11 cellular contexts compared by ENCODE assay signal in the genomic region with DNA sequence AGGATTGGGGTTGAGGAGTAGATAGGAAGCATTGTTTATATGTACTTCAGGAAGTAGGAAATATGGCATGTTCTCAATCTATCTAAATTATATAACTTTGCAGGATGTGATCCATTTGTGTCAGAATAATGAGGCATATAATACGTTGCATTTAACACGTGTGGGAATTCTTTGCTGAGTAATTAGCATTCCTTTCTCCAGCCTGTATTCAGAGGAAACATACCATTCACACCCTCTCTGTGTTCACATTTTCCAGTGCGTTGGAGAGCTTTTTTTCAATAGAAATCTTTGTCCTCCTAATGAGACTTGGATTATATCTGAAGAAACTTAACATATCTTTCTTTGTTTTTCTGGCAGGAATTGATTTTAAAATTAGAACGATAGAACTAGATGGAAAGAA. TPM values are rescaled to one million over a fixed set of nuclear protein-coding genes. Genes with fewer than 3 reads are reported as not detected.
DNase-seq lines count a peak whose midpoint lies in the region; ATAC-seq, FAIRE-seq and TF ChIP-seq lines count a peak whose summit lies in the region.
"Had no signal": no experiment of that assay in that cellular context is flagged by ENCODE, and none has a peak within 500 bp of the region (broad histone marks: within the 10 kb centered on the region; RNA-seq: fewer than 3 reads in every experiment).

No MANE protein-coding gene starts in this region.

- no peaks in the 10 kb centered on the region for H3K27me3 Mint-ChIP-seq in naive B cell

- TF ChIP-seq POLR2A in GM12892 (IDR thresholded peaks at IDR 0.05; ENCODE audit: low read depth, low read length): no peak

- ATAC-seq in Right ventricle myocardium inferior (no peak), naive B cell (ENCODE audit: low read depth in 2 of 2) (no peak)

- no peak overlapping the region for H3K9ac ChIP-seq in colonic mucosa (ENCODE audit: low read depth in 2 of 2, low read length in 2 of 2)

- H3K27me3 ChIP-seq in left ventricle myocardium inferior (ENCODE audit: low read depth) (no peaks in the 10 kb centered on the region), colonic mucosa (no peaks in the 10 kb centered on the region)
- H3K27me3 ChIP-seq: SJSA1 had no signal

- TF ChIP-seq CTCF in left ventricle myocardium inferior (IDR thresholded peaks at IDR 0.05; ENCODE audit: borderline replicate concordance) (no peak), colonic mucosa (IDR thresholded peaks at IDR 0.05) (no peak)

- H3K9me3 Mint-ChIP-seq in naive B cell: peaks cover 0 to 8% (median 3%) of the 10 kb centered on the region in 7 donors

- peaks cover 25 to 27% of the 10 kb centered on the region in 2 donors for H3K36me3 Mint-ChIP-seq in naive B cell

- peak overlapping the region in 5 of 6 donors; percentile 18 to 83 (median 76) for H3K27ac Mint-ChIP-seq in naive B cell

- intact Hi-C loops in left ventricle myocardium inferior (cut with micrococcal nuclease): no loop called here
- intact Hi-C loops in Right ventricle myocardium inferior (cut with DNase I): loop anchor here (5.0 to 10.0 kb wide), 2 partner anchors 52 to 90 kb away; partner anchors contain the start of gene RPS27L
- intact Hi-C loops in colonic mucosa (cut with DNase I): no loop called here

- H3K4me3 Mint-ChIP-seq in naive B cell: no peak overlapping the region

- H3K36me3 ChIP-seq in left ventricle myocardium inferior (peaks cover 3% of the 10 kb centered on the region), colonic mucosa (no peaks in the 10 kb centered on the region)

- H3K9me3 ChIP-seq in left ventricle myocardium inferior (replicated peaks): no peaks in the 10 kb centered on the region
- no peaks in the 10 kb centered on the region for H3K9me3 ChIP-seq in colonic mucosa
- H3K9me3 ChIP-seq: SJSA1 had no signal

- H3K4me1 Mint-ChIP-seq in naive B cell: peaks cover 24 to 43% (median 41%) of the 10 kb centered on the region in 3 donors

- H3K4me3 ChIP-seq in left ventricle myocardium inferior: no peak overlapping the region
- H3K4me3 ChIP-seq in colonic mucosa: no peak overlapping the region
- H3K4me3 ChIP-seq: SJSA1 had no signal

- H3K4me1 ChIP-seq in left ventricle myocardium inferior: peaks cover 42% of the 10 kb centered on the region
- H3K4me1 ChIP-seq in colonic mucosa: no peaks in the 10 kb centered on the region

- FAIRE-seq in urothelium cell line (lab: Jason Lieb, UNC) (peak; percentile 9), GM12892 (lab: Jason Lieb, UNC) (no peak)

- DNase-seq in left ventricle myocardium inferior (no peak), Right ventricle myocardium inferior (ENCODE audit: missing footprints) (no peak), colonic mucosa (no peak), naive B cell (no peak), urothelium cell line (ENCODE audit: low spot score) (no peak), NCI-H146 treated with DMSO at 0.1 percent for 48 hours (lab: John Stamatoyannopoulos, UW; ENCODE audit: unreplicated experiment) (no peak), iPS-NIHi11 (ENCODE audit: low spot score) (no peak), GM12892 (ENCODE audit: insufficient read length) (no peak)
- DNase-seq: NCI-H187; stimulated activated CD8-positive, alpha-beta memory T cell treated with anti-CD3 and anti-CD28 coated beads, Interleukin-4, amount 100 ng/mL, for 48 hours had no signal

- H3K27ac ChIP-seq in left ventricle myocardium inferior (replicated peaks) (peak overlapping the region; percentile 69), colonic mucosa (peak overlapping the region; percentile 3)
- H3K27ac ChIP-seq: SJSA1 had no signal

RNA-seq across cellular contexts. Expression of gene APH1B, which starts 33.0 kb away (rescaled TPM):
- 6.2 TPM for total RNA-seq in left ventricle myocardium inferior
- total RNA-seq in Right ventricle myocardium inferior: 6.2 TPM
- 1 to 10 TPM; 5.0 to 8.9 TPM for total RNA-seq in colonic mucosa
- polyA plus RNA-seq in naive B cell (ENCODE audit: low read depth in 6 of 6): 10 to 100 TPM; 12.6 to 26.5 (median 20.0) TPM
- 10.3 TPM for polyA plus RNA-seq in GM12892 (2012; ENCODE audit: missing spikeins)

RNA-seq across cellular contexts. Expression of gene RAB8B, which starts 55.0 kb away (rescaled TPM):
- 8.1 TPM for total RNA-seq in left ventricle myocardium inferior
- total RNA-seq in Right ventricle myocardium inferior: 12.3 TPM
- 10 to 100 TPM in 1 of 2 donors, 1 to 10 TPM in 1; 7.4 to 18.0 TPM for total RNA-seq in colonic mucosa
- polyA plus RNA-seq in naive B cell (ENCODE audit: low read depth in 6 of 6): 10 to 100 TPM; 24.4 to 64.4 (median 58.6) TPM
- 73.7 TPM for polyA plus RNA-seq in GM12892 (2012; ENCODE audit: missing spikeins)
